ENCODE assay signal across 19 cellular contexts in the genomic region with DNA sequence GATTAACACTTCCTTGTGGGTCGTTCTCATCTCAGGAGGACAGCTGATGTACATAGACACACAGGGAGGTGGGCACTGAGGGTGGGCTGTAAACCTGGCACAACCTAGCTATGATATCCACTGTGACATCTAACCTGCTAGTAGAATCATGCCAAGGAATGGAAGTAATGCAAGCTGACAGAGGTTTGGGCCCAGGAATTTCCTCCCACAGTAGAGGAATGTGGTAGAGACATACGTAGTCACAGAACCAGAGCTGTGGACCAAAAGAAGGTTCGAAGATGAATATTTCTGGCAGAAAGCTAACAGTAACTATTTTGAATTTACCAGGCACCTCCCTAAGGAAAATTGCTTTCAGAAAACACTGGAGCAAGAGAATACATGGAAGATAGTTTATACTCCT. TPM values are rescaled to one million over a fixed set of nuclear protein-coding genes. Genes with fewer than 3 reads are reported as not detected.
"Had no signal": no experiment of that assay in that cellular context is flagged by ENCODE, and none has a peak within 500 bp of the region (broad histone marks: within the 10 kb centered on the region; RNA-seq: fewer than 3 reads in every experiment).

No MANE protein-coding gene starts in this region.

- H3K4me1 ChIP-seq: left ventricle myocardium inferior, prostate gland, upper lobe of right lung had no signal

- H3K27ac ChIP-seq: body of pancreas, left ventricle myocardium inferior, prostate gland, upper lobe of right lung had no signal

- H3K4me3 Mint-ChIP-seq: activated CD4-positive, alpha-beta memory T cell treated with anti-CD3 and anti-CD28 coated beads, Interleukin-2, amount 10 ng/mL, durations not matched to agents 7 days and 5 days; activated naive CD4-positive, alpha-beta T cell treated with anti-CD3 and anti-CD28 coated beads for 36 hours; activated T-cell treated with anti-CD3 and anti-CD28 coated beads, Interleukin-2, amount 50 U/mL, for 72 hours; mesothelial cell of epicardium; natural killer cell; T-helper 1 cell treated with Interleukin-12 subunit alpha and Interleukin-12 subunit beta and Interleukin-4 antibody, amounts not matched to agents 30 μg/mL and 1 μg/mL, for 36 hours had no signal

- H3K9me3 Mint-ChIP-seq: activated CD4-positive, alpha-beta memory T cell treated with anti-CD3 and anti-CD28 coated beads, Interleukin-2, amount 10 ng/mL, durations not matched to agents 7 days and 5 days; activated naive CD4-positive, alpha-beta T cell treated with anti-CD3 and anti-CD28 coated beads for 36 hours; activated T-cell treated with anti-CD3 and anti-CD28 coated beads, Interleukin-2, amount 50 U/mL, for 72 hours; mesothelial cell of epicardium; natural killer cell; T-helper 1 cell treated with Interleukin-12 subunit alpha and Interleukin-12 subunit beta and Interleukin-4 antibody, amounts not matched to agents 30 μg/mL and 1 μg/mL, for 36 hours had no signal

- H3K36me3 ChIP-seq: left ventricle myocardium inferior, prostate gland, upper lobe of right lung had no signal

- ATAC-seq: activated T-cell treated with anti-CD3 and anti-CD28 coated beads, Interleukin-2, amount 50 U/mL, for 72 hours; body of pancreas; natural killer cell; stimulated activated naive CD8-positive, alpha-beta T cell treated with anti-CD3 and anti-CD28 coated beads, Interleukin-15, Interleukin-2, amounts not matched to agents 100 U/mL and 50 U/mL, for 24 hours; upper lobe of right lung had no signal

- DNase-seq: activated CD4-positive, alpha-beta memory T cell treated with anti-CD3 and anti-CD28 coated beads, Interleukin-2, amount 10 ng/mL, durations not matched to agents 7 days and 5 days; activated CD4-positive, alpha-beta T cell treated with anti-CD3 and anti-CD28 coated beads for 48 hours; activated effector memory CD4-positive, alpha-beta T cell treated with Interleukin-2 at 50 U/mL for 16 hours; activated naive CD4-positive, alpha-beta T cell treated with anti-CD3 and anti-CD28 coated beads for 36 hours; activated T-cell treated with anti-CD3 and anti-CD28 coated beads, Interleukin-2, amount 50 U/mL, for 72 hours; amygdala; body of pancreas; dermis blood vessel endothelial cell; effector CD8-positive, alpha-beta T cell; foreskin melanocyte; hippocampal formation; left ventricle myocardium inferior; natural killer cell; stimulated activated CD4-positive, alpha-beta T cell treated with anti-CD3 and anti-CD28 coated beads, Interleukin-4, amount 100 ng/mL, for 24 hours; stimulated activated naive CD8-positive, alpha-beta T cell treated with anti-CD3 and anti-CD28 coated beads, Interleukin-15, Interleukin-2, amounts not matched to agents 100 U/mL and 50 U/mL, for 24 hours; upper lobe of right lung had no signal

- H3K27me3 ChIP-seq: body of pancreas, upper lobe of right lung had no signal

- H3K4me3 ChIP-seq: body of pancreas, left ventricle myocardium inferior, prostate gland, upper lobe of right lung had no signal

- H3K9me3 ChIP-seq: body of pancreas, left ventricle myocardium inferior, prostate gland, upper lobe of right lung had no signal

- H3K27ac Mint-ChIP-seq: activated CD4-positive, alpha-beta memory T cell treated with anti-CD3 and anti-CD28 coated beads, Interleukin-2, amount 10 ng/mL, durations not matched to agents 7 days and 5 days; activated naive CD4-positive, alpha-beta T cell treated with anti-CD3 and anti-CD28 coated beads for 36 hours; activated T-cell treated with anti-CD3 and anti-CD28 coated beads, Interleukin-2, amount 50 U/mL, for 72 hours; mesothelial cell of epicardium; natural killer cell; T-helper 1 cell treated with Interleukin-12 subunit alpha and Interleukin-12 subunit beta and Interleukin-4 antibody, amounts not matched to agents 30 μg/mL and 1 μg/mL, for 36 hours had no signal

- H3K4me1 Mint-ChIP-seq: activated CD4-positive, alpha-beta memory T cell treated with anti-CD3 and anti-CD28 coated beads, Interleukin-2, amount 10 ng/mL, durations not matched to agents 7 days and 5 days; natural killer cell had no signal

- H3K36me3 Mint-ChIP-seq: mesothelial cell of epicardium, natural killer cell had no signal

RNA-seq across cellular contexts. Expression of a gene that starts 16.5 kb away (rescaled TPM):
- total RNA-seq: natural killer cell had no signal
